12 cellular contexts compared by ENCODE assay signal in genomic region chr20:52049001-52049731, GRCh38.
A peak's percentile ranks its signal among the peaks of the same experiment; 100 is the strongest.
DNase-seq lines count a peak whose midpoint lies in the region; ATAC-seq and TF ChIP-seq lines count a peak whose summit lies in the region.
"Had no signal": no experiment of that assay in that cellular context is flagged by ENCODE, and none has a peak within 500 bp of the region (broad histone marks: within the 10 kb centered on the region; RNA-seq: fewer than 3 reads in every experiment).

No MANE protein-coding gene starts in this region.

- H3K27ac ChIP-seq in fibroblast of lung (ENCODE audit: insufficient read depth, low read length), result no peak overlapping the region
- H3K27ac ChIP-seq in dorsolateral prefrontal cortex, result no peak overlapping the region

- no peaks in the 10 kb centered on the region for H3K27me3 ChIP-seq in fibroblast of lung (ENCODE audit: control insufficient read depth, insufficient read depth, low read length)
- no peaks in the 10 kb centered on the region for H3K27me3 ChIP-seq in dorsolateral prefrontal cortex

- no peak overlapping the region for H3K4me2 ChIP-seq in fibroblast of lung (ENCODE audit: extremely low read depth, insufficient read depth, low read length)

- peaks cover 9% of the 10 kb centered on the region for H3K36me3 Mint-ChIP-seq in nephron progenitor cell (ENCODE audit: low read depth)

- no peaks in the 10 kb centered on the region for H3K79me2 ChIP-seq in fibroblast of lung (ENCODE audit: control insufficient read depth, insufficient read depth, low read length)

- intact Hi-C loops in dorsolateral prefrontal cortex (cut with DNase I), result no loop called here

- H3K4me3 ChIP-seq in fibroblast of lung (replicated peaks in 1 of 4; ENCODE audit: control extremely low read depth in 1 of 4, insufficient read depth in 1 of 4, low read depth in 3 of 4, low read length in 4 of 4) (no peak overlapping the region), dorsolateral prefrontal cortex (no peak overlapping the region)

- TF ChIP-seq CTCF in fibroblast of lung (conservative IDR thresholded peaks at IDR 0.05 in 1 of 2, IDR thresholded peaks at IDR 0.05 in 1 of 2; ENCODE audit: low read depth in 1 of 2, low read length in 2 of 2) (no peak), nephron progenitor cell (IDR thresholded peaks at IDR 0.05) (no peak), dorsolateral prefrontal cortex (IDR thresholded peaks at IDR 0.05 in 54 of 56, conservative IDR thresholded peaks at IDR 0.05 in 2 of 56; ENCODE audit: low read depth in 1 of 56, partially characterized antibody in 56 of 56) (no peak)

- H3K9ac ChIP-seq in fibroblast of lung (ENCODE audit: insufficient read depth, low read length), result no peak overlapping the region

- H3K9me3 ChIP-seq in fibroblast of lung (ENCODE audit: control insufficient read depth, insufficient read depth, low read depth, low read length), result no peaks in the 10 kb centered on the region

- no peak overlapping the region for H3K4me3 Mint-ChIP-seq in nephron progenitor cell
- H3K4me3 Mint-ChIP-seq: IgD-negative memory B cell had no signal

- peak overlapping the region; percentile 55 for H2AFZ ChIP-seq in fibroblast of lung (ENCODE audit: low read length)

- no peaks in the 10 kb centered on the region for H3K36me3 ChIP-seq in fibroblast of lung (ENCODE audit: control insufficient read depth, insufficient read depth, low read length)

- no peak for ATAC-seq in HG03039 (IDR thresholded peaks at IDR 0.05; ENCODE audit: unreplicated experiment)
- no peak for ATAC-seq in GM19035 (IDR thresholded peaks at IDR 0.05; ENCODE audit: unreplicated experiment)

- peaks cover 46% of the 10 kb centered on the region for H3K4me1 Mint-ChIP-seq in nephron progenitor cell
- H3K4me1 Mint-ChIP-seq: IgD-negative memory B cell had no signal

- no peaks in the 10 kb centered on the region for H4K20me1 ChIP-seq in fibroblast of lung (ENCODE audit: control insufficient read depth, extremely low read depth, insufficient read depth, low read length)

- H3K27ac Mint-ChIP-seq in nephron progenitor cell, result peak overlapping the region; percentile 92
- H3K27ac Mint-ChIP-seq: IgD-negative memory B cell had no signal

- H3K9me3 Mint-ChIP-seq in nephron progenitor cell, result peaks cover 7% of the 10 kb centered on the region

- H3K4me1 ChIP-seq in fibroblast of lung (ENCODE audit: control insufficient read depth, extremely low read depth, insufficient read depth, low read length), result peaks cover 6% of the 10 kb centered on the region

- peaks cover 3% of the 10 kb centered on the region for H3K27me3 Mint-ChIP-seq in nephron progenitor cell (ENCODE audit: low read depth, poor library complexity)

- DNase-seq in DMS114 treated with DMSO at 0.1 percent for 48 hours (lab: John Stamatoyannopoulos, UW; ENCODE audit: unreplicated experiment), result peak; percentile 80
- DNase-seq in M059J (ENCODE audit: low read depth), result peak; percentile 35
- DNase-seq in fibroblast of lung (ENCODE audit: low read depth in 2 of 2), result peak; percentile 33 to 52
- peak; percentile 15 for DNase-seq in nephron progenitor cell
- no peak for DNase-seq in midbrain (lab: John Stamatoyannopoulos, UW)
- no peak for DNase-seq in dorsolateral prefrontal cortex
- DNase-seq: activated CD4-positive, CD25-positive, alpha-beta regulatory T cell; glutamatergic neuron; RPMI8226 had no signal

Comparison
In these comparisons a context has a peak if more than half of its experiments do, and no peak if none do; other contexts are left out.
1. DNase-seq: peak in DMS114 treated with DMSO at 0.1 percent for 48 hours (single experiment), M059J (single experiment), fibroblast of lung (2 of 2) and nephron progenitor cell (single experiment); none in midbrain (single experiment) and dorsolateral prefrontal cortex (0 of 10).